7 cellular contexts compared by ENCODE assay signal in the genomic region with DNA sequence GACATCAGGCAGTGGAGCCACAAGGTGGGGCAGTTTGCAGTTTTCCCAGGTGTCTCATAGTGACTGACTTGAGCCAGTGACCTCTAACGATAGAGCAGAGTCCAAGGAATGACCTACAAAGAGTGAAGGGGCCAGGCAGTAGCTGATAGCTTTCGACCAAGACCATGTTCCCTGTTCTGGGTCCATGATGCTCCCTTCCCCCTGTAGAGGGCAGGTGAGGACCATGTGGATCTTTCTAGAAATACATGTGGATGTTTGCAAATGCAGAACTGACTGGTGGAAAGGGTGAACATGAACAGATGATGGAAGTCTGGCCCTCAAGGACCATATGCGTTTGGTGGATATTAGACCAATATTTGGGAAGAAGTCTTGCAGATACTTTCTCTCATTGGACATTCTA. TPM values are rescaled to one million over a fixed set of nuclear protein-coding genes. Genes with fewer than 3 reads are reported as not detected.
"Had no signal": no experiment of that assay in that cellular context is flagged by ENCODE, and none has a peak within 500 bp of the region (broad histone marks: within the 10 kb centered on the region; RNA-seq: fewer than 3 reads in every experiment).

No MANE protein-coding gene starts in this region.

RNA-seq across cellular contexts. Expression of gene PSG9, which starts 6.6 kb away (rescaled TPM):
- total RNA-seq: LHCN-M2, MCF 10A, NCI-H460, OCI-LY7, Right ventricle myocardium inferior, SJCRH30, T-cell had no signal

RNA-seq across cellular contexts. Expression of gene PSG4, which starts 57.3 kb away (rescaled TPM):
- total RNA-seq: NCI-H460, OCI-LY7, Right ventricle myocardium inferior, SJCRH30, T-cell had no signal
